ENCODE assay signal across 22 cellular contexts in the genomic region with DNA sequence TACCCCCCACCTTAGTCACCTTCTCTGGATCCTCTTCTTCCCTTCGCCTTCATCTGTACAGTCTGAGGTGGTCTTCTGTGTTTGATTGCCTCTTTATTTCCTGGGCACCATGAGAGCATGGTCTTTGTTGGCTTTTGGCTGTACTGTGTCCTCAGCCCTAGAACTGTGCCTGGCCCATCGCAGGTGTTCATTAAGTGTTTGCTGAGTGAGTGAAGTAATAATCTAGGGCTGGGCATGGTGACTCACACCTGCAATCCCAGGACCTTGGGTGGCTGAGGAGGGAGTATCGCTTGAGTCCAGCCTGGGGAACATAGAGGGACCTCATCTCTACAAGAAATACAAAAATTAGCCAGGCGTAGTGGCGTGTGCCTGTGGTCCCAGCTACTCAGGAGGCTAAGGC. TPM values are rescaled to one million over a fixed set of nuclear protein-coding genes. Genes with fewer than 3 reads are reported as not detected.
DNase-seq lines count a peak whose midpoint lies in the region; ATAC-seq, FAIRE-seq and TF ChIP-seq lines count a peak whose summit lies in the region.
"Had no signal": no experiment of that assay in that cellular context is flagged by ENCODE, and none has a peak within 500 bp of the region (broad histone marks: within the 10 kb centered on the region; RNA-seq: fewer than 3 reads in every experiment).

No MANE protein-coding gene starts in this region.

- WGBS in pancreas, 2 donors: 79 to 87% methylated on average over 5 of the region's 5 CpGs
- 94 to 96% methylated on average over 5 of the region's 5 CpGs for WGBS in thyroid gland, 2 donors

- TF ChIP-seq CTCF in Caco-2 (IDR thresholded peaks at IDR 0.05; ENCODE audit: insufficient read depth in 1 of 2, low read depth in 1 of 2, low read length in 1 of 2, severe bottlenecking in 1 of 2, unreplicated experiment in 1 of 2) (no peak), astrocyte (IDR thresholded peaks at IDR 0.05; ENCODE audit: insufficient read depth, low read depth, low read length) (no peak), pancreas (IDR thresholded peaks at IDR 0.05) (no peak), thyroid gland (IDR thresholded peaks at IDR 0.05) (no peak)

- H4K20me1 ChIP-seq in astrocyte (ENCODE audit: insufficient read depth, low read length): no peaks in the 10 kb centered on the region

- no peak overlapping the region for H3K4me3 Mint-ChIP-seq in Caco-2 (ENCODE audit: unreplicated experiment)
- H3K4me3 Mint-ChIP-seq in astrocyte (ENCODE audit: unreplicated experiment): peak overlapping the region; percentile 54
- H3K4me3 Mint-ChIP-seq: activated CD4-positive, alpha-beta memory T cell treated with anti-CD3 and anti-CD28 coated beads, Interleukin-2, amount 10 ng/mL, durations not matched to agents 7 days and 5 days had no signal

- CTCF ChIA-PET in Caco-2 (lab: Charles Lee): no interaction called here

- POLR2A ChIA-PET in Caco-2 (lab: Charles Lee): no interaction called here

- H3K27me3 ChIP-seq in Caco-2 (replicated peaks; ENCODE audit: control insufficient read depth, insufficient read depth, low read length) (no peaks in the 10 kb centered on the region), astrocyte (ENCODE audit: insufficient read depth, low read length) (no peaks in the 10 kb centered on the region), pancreas (no peaks in the 10 kb centered on the region), thyroid gland (no peaks in the 10 kb centered on the region)
- H3K27me3 ChIP-seq: gastroesophageal sphincter, vagina had no signal

- H3K79me2 ChIP-seq in astrocyte (ENCODE audit: insufficient read depth, low read length): no peaks in the 10 kb centered on the region

- H3K27ac ChIP-seq in astrocyte (ENCODE audit: low read depth, low read length) (no peak overlapping the region), pancreas (peak overlapping the region in 3 of 4 donors; percentile 13 to 66 (median 22)), thyroid gland (no peak overlapping the region)
- H3K27ac ChIP-seq: C4-2B, gastroesophageal sphincter, vagina had no signal

- BruUV-seq in Caco-2 (replicated peaks; lab: Mats Ljungman, UMichigan): no TSS peak

- peaks cover 9% of the 10 kb centered on the region for H3K36me3 ChIP-seq in Caco-2 (ENCODE audit: control insufficient read depth, insufficient read depth, low read length)
- no peaks in the 10 kb centered on the region for H3K36me3 ChIP-seq in astrocyte (ENCODE audit: insufficient read depth, low read length)
- H3K36me3 ChIP-seq in pancreas: peaks cover 0 to 37% (median 8%) of the 10 kb centered on the region in 3 donors
- peaks cover 27 to 34% of the 10 kb centered on the region in 2 donors for H3K36me3 ChIP-seq in thyroid gland

- no peak overlapping the region for H3K4me3 ChIP-seq in Caco-2 (ENCODE audit: low read depth, low read length)
- H3K4me3 ChIP-seq in astrocyte (ENCODE audit: insufficient read depth, low read depth, low read length): no peak overlapping the region
- H3K4me3 ChIP-seq in pancreas: no peak overlapping the region
- H3K4me3 ChIP-seq in thyroid gland (replicated peaks in 1 of 3): no peak overlapping the region
- H3K4me3 ChIP-seq: gastroesophageal sphincter, vagina had no signal

- H2AFZ ChIP-seq in astrocyte (ENCODE audit: low read depth, low read length): no peak overlapping the region

- H3K4me1 Mint-ChIP-seq in Caco-2 (ENCODE audit: low read depth, unreplicated experiment) (peaks cover 19% of the 10 kb centered on the region), astrocyte (ENCODE audit: low read depth, unreplicated experiment) (peaks cover 5% of the 10 kb centered on the region)

- DNase-seq in Caco-2 (no peak), astrocyte (ENCODE audit: low read depth) (no peak), left colon (peak; percentile 44 to 69), pancreas (peak in 1 of 6 donors; percentile 69), thyroid gland (no peak), epidermal melanocyte (ENCODE audit: insufficient read length, low spot score) (no peak)
- DNase-seq in activated CD8-positive, alpha-beta memory T cell treated with anti-CD3 and anti-CD28 coated beads for 24 hours: no peak
- DNase-seq: activated CD4-positive, alpha-beta memory T cell treated with anti-CD3 and anti-CD28 coated beads, Interleukin-2, amount 10 ng/mL, durations not matched to agents 7 days and 5 days; activated naive CD4-positive, alpha-beta T cell; activated T-cell treated with anti-CD3 and anti-CD28 coated beads, Interleukin-2, amount 50 U/mL, for 1 hour; DMS153; GF-D8; NCI-H187 treated with DMSO at 0.1 percent for 48 hours; NCI-H446 treated with DMSO at 0.1 percent for 48 hours; retina; stimulated activated CD4-positive, alpha-beta T cell treated with anti-CD3 and anti-CD28 coated beads, Interleukin-12 subunit alpha, Interleukin-12 subunit beta, amount 100 ng/mL, for 4 hours had no signal

- FAIRE-seq in astrocyte (lab: Jason Lieb, UNC): no peak
- FAIRE-seq in pancreas (lab: Jason Lieb, UNC): no peak

- intact Hi-C loops in Caco-2 (cut with micrococcal nuclease; ENCODE audit: unreplicated experiment) (no loop called here), left colon (cut with DNase I, micrococcal nuclease) (no loop called here), pancreas (cut with DNase I) (no loop called here), thyroid gland (cut with DNase I) (no loop called here)

- no peaks in the 10 kb centered on the region for H3K27me3 Mint-ChIP-seq in Caco-2 (ENCODE audit: insufficient read depth, unreplicated experiment)
- no peaks in the 10 kb centered on the region for H3K27me3 Mint-ChIP-seq in astrocyte (ENCODE audit: low read depth, unreplicated experiment)

- peaks cover 15% of the 10 kb centered on the region for H3K4me1 ChIP-seq in Caco-2
- H3K4me1 ChIP-seq in astrocyte (ENCODE audit: insufficient read depth, low read length): no peaks in the 10 kb centered on the region
- peaks cover 28 to 49% (median 30%) of the 10 kb centered on the region in 3 donors for H3K4me1 ChIP-seq in pancreas
- H3K4me1 ChIP-seq in thyroid gland: peaks cover 9 to 18% of the 10 kb centered on the region in 2 donors

- no peak overlapping the region for H3K4me2 ChIP-seq in astrocyte (ENCODE audit: low read length)

- ATAC-seq in left colon (peak; percentile 65), pancreas (peak; percentile 9 to 55 (median 40)), GM18858 (IDR thresholded peaks at IDR 0.05; ENCODE audit: unreplicated experiment) (no peak)
- ATAC-seq: gastroesophageal sphincter, Panc1, SK-N-SH treated with all-trans-retinoic acid at 6 μM for 48 hours had no signal

- H3K9me3 ChIP-seq in Caco-2 (no peaks in the 10 kb centered on the region), astrocyte (ENCODE audit: insufficient read depth, low read depth, low read length) (peaks cover 4% of the 10 kb centered on the region), pancreas (no peaks in the 10 kb centered on the region), thyroid gland (no peaks in the 10 kb centered on the region)
- H3K9me3 ChIP-seq: gastroesophageal sphincter, vagina had no signal

- H3K36me3 Mint-ChIP-seq in Caco-2 (ENCODE audit: insufficient read depth, unreplicated experiment) (peaks cover 81% of the 10 kb centered on the region), astrocyte (ENCODE audit: low read depth, unreplicated experiment) (peaks cover 36% of the 10 kb centered on the region)

- H3K9ac ChIP-seq in astrocyte (ENCODE audit: low read length): no peak overlapping the region

- H3K9me3 Mint-ChIP-seq in Caco-2 (ENCODE audit: unreplicated experiment) (no peaks in the 10 kb centered on the region), astrocyte (ENCODE audit: unreplicated experiment) (peaks cover 4% of the 10 kb centered on the region)
- H3K9me3 Mint-ChIP-seq: activated CD4-positive, alpha-beta memory T cell treated with anti-CD3 and anti-CD28 coated beads, Interleukin-2, amount 10 ng/mL, durations not matched to agents 7 days and 5 days had no signal

- TF ChIP-seq POLR2A in thyroid gland (IDR thresholded peaks at IDR 0.05): no peak

- H3K27ac Mint-ChIP-seq in Caco-2 (ENCODE audit: unreplicated experiment) (peak overlapping the region; percentile 69), astrocyte (ENCODE audit: unreplicated experiment) (no peak overlapping the region)
- H3K27ac Mint-ChIP-seq: activated CD4-positive, alpha-beta memory T cell treated with anti-CD3 and anti-CD28 coated beads, Interleukin-2, amount 10 ng/mL, durations not matched to agents 7 days and 5 days had no signal

RNA-seq across cellular contexts. Expression of gene ALDH2, which starts 13.9 kb away (rescaled TPM):
- 170 and 196 TPM in 2 replicates for total RNA-seq in Caco-2 (2022)
- 79.2 and 82.0 TPM in 2 replicates for total RNA-seq in astrocyte
- 100 to 1,000 TPM; 371 to 399 TPM for total RNA-seq in left colon
- 10 to 100 TPM; 33.7 to 80.2 (median 45.3) TPM for total RNA-seq in pancreas
- polyA plus RNA-seq in pancreas: 10 to 100 TPM; 22.3 to 37.3 TPM
- 100 to 1,000 TPM in 2 of 4 donors, 10 to 100 TPM in 2; 90.7 to 112 (median 97.8) TPM for total RNA-seq in thyroid gland

Comparison
In these comparisons a context has a peak if more than half of its experiments do, and no peak if none do; other contexts are left out.
1. DNase-seq: peak in left colon (2 of 2); none in Caco-2 (0 of 2), astrocyte (single experiment), activated CD8-positive, alpha-beta memory T cell treated with anti-CD3 and anti-CD28 coated beads for 24 hours (single experiment), thyroid gland (0 of 2) and epidermal melanocyte (single experiment).
2. H3K27ac ChIP-seq: peak in pancreas (3 of 4); none in astrocyte (single experiment) and thyroid gland (0 of 3).